ENCODE assay signal across 15 cellular contexts in the genomic region with DNA sequence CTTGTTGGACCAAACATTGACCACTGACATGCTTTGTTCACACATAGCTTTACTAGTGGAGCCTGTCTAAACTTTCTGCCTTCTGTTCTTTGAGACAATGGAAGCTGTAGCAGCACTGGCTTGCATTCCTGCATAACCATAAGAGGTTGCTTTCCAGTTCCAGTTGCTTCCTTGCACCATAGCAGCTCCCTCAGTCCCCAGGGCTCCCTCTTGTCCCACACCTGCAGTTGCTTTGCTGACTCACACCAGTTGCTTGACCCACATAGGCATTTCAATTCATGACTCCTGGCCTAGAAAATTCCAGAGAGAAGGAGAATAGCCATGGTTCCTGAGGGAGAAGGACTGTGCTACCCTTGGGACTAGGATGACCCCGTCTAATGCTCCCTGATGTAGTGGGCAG. TPM values are rescaled to one million over a fixed set of nuclear protein-coding genes. Genes with fewer than 3 reads are reported as not detected.
DNase-seq lines count a peak whose midpoint lies in the region; FAIRE-seq and TF ChIP-seq lines count a peak whose summit lies in the region.
"Had no signal": no experiment of that assay in that cellular context is flagged by ENCODE, and none has a peak within 500 bp of the region (broad histone marks: within the 10 kb centered on the region; RNA-seq: fewer than 3 reads in every experiment).

No MANE protein-coding gene starts in this region.

- no peaks in the 10 kb centered on the region for H3K36me3 ChIP-seq in bronchial epithelial cell (ENCODE audit: control insufficient read depth, insufficient read depth, low read length)
- no peaks in the 10 kb centered on the region for H3K36me3 ChIP-seq in mesendoderm (ENCODE audit: control insufficient read depth, insufficient read depth, low read length)
- no peaks in the 10 kb centered on the region for H3K36me3 ChIP-seq in neural progenitor cell
- H3K36me3 ChIP-seq in vagina = no peaks in the 10 kb centered on the region
- H3K36me3 ChIP-seq: HAP-1 had no signal

- H3K9ac ChIP-seq in mesendoderm (ENCODE audit: low read length) (no peak overlapping the region), neural progenitor cell (no peak overlapping the region)

- no peaks in the 10 kb centered on the region for H3K27me3 ChIP-seq in bronchial epithelial cell (ENCODE audit: control insufficient read depth, insufficient read depth, low read length)
- H3K27me3 ChIP-seq in mesendoderm (ENCODE audit: insufficient read depth, low read length, poor library complexity) = no peaks in the 10 kb centered on the region
- no peaks in the 10 kb centered on the region for H3K27me3 ChIP-seq in neural progenitor cell
- no peaks in the 10 kb centered on the region for H3K27me3 ChIP-seq in vagina

- H3K4me2 ChIP-seq in mesendoderm (ENCODE audit: low read length) (no peak overlapping the region), neural progenitor cell (no peak overlapping the region)

- H3K27ac Mint-ChIP-seq in neural progenitor cell = no peak overlapping the region
- H3K27ac Mint-ChIP-seq: CD8-positive, alpha-beta T cell had no signal

- peaks cover 3% of the 10 kb centered on the region for H3K9me3 Mint-ChIP-seq in neural progenitor cell
- H3K9me3 Mint-ChIP-seq: CD8-positive, alpha-beta T cell had no signal

- intact Hi-C loops in vagina (cut with DNase I) = no loop called here

- no peaks in the 10 kb centered on the region for H3F3A ChIP-seq in neural progenitor cell (ENCODE audit: low read depth)

- H3K4me3 Mint-ChIP-seq in neural progenitor cell = no peak overlapping the region
- H3K4me3 Mint-ChIP-seq: CD8-positive, alpha-beta T cell had no signal

- no peak overlapping the region for H2AFZ ChIP-seq in neural progenitor cell (replicated peaks)

- H3K79me1 ChIP-seq in mesendoderm (ENCODE audit: low read length) = no peaks in the 10 kb centered on the region

- H3K27me3 Mint-ChIP-seq in neural progenitor cell (ENCODE audit: insufficient read depth, low read depth) = peaks cover 9% of the 10 kb centered on the region

- peak; percentile 47 for FAIRE-seq in bronchial epithelial cell (lab: Jason Lieb, UNC)
- FAIRE-seq: D721Med had no signal

- TF ChIP-seq CTCF in bronchial epithelial cell (IDR thresholded peaks at IDR 0.05; ENCODE audit: insufficient read depth, low read length, severe bottlenecking) (no peak), neural progenitor cell (IDR thresholded peaks at IDR 0.05) (no peak), vagina (IDR thresholded peaks at IDR 0.05) (no peak)

- H2BK15ac ChIP-seq in mesendoderm (replicated peaks; ENCODE audit: low read depth) = no peak overlapping the region

- H4K5ac ChIP-seq in mesendoderm (ENCODE audit: low read length) = no peak overlapping the region

- H3K4me3 ChIP-seq in bronchial epithelial cell (ENCODE audit: low read depth, low read length) (no peak overlapping the region), mesendoderm (ENCODE audit: low read length) (no peak overlapping the region), neural progenitor cell (no peak overlapping the region), vagina (no peak overlapping the region)
- H3K4me3 ChIP-seq: HAP-1 had no signal

- peaks cover 2% of the 10 kb centered on the region for H3K36me3 Mint-ChIP-seq in neural progenitor cell
- H3K36me3 Mint-ChIP-seq: CD8-positive, alpha-beta T cell had no signal

- peaks cover 15% of the 10 kb centered on the region for H3K4me1 Mint-ChIP-seq in neural progenitor cell

- no peak overlapping the region for H2BK5ac ChIP-seq in mesendoderm (ENCODE audit: low read length)

- H2AK5ac ChIP-seq in mesendoderm (ENCODE audit: low read length) = no peak overlapping the region

- no peaks in the 10 kb centered on the region for H4K20me1 ChIP-seq in neural progenitor cell (ENCODE audit: low read depth)

- H3K56ac ChIP-seq in mesendoderm (ENCODE audit: low read length) = no peak overlapping the region

- TF ChIP-seq POLR2A in vagina (IDR thresholded peaks at IDR 0.05) = no peak

- H2BK120ac ChIP-seq in mesendoderm (ENCODE audit: low read depth, low read length) = no peak overlapping the region

- H3K18ac ChIP-seq in mesendoderm (ENCODE audit: low read length) = no peak overlapping the region

- H3K4ac ChIP-seq in mesendoderm (ENCODE audit: low read depth, low read length) = no peak overlapping the region

- H3K27ac ChIP-seq in mesendoderm (ENCODE audit: low read depth, low read length) = no peak overlapping the region
- no peak overlapping the region for H3K27ac ChIP-seq in neural progenitor cell
- H3K27ac ChIP-seq in vagina = no peak overlapping the region

- H4K8ac ChIP-seq in mesendoderm (ENCODE audit: low read depth, low read length) = no peak overlapping the region

- H3K4me1 ChIP-seq in mesendoderm (ENCODE audit: control insufficient read depth, low read depth, low read length) = no peaks in the 10 kb centered on the region
- H3K4me1 ChIP-seq in neural progenitor cell = no peaks in the 10 kb centered on the region
- no peaks in the 10 kb centered on the region for H3K4me1 ChIP-seq in vagina
- H3K4me1 ChIP-seq: HAP-1 had no signal

- WGBS in mesendoderm (ENCODE audit: extremely low coverage, insufficient coverage, low lambda C conversion rate) = no CpG with 5 or more reads among the region's 1 CpG

- DNase-seq in HCEC 1CT (peak; percentile 33), bronchial epithelial cell (ENCODE audit: low read depth) (no peak), mesendoderm (peak; percentile 29), neural progenitor cell (ENCODE audit: low spot score) (no peak), DMS153 treated with DMSO at 0.1 percent for 48 hours (lab: John Stamatoyannopoulos, UW; ENCODE audit: unreplicated experiment) (no peak), vagina (ENCODE audit: extremely low spot score in 2 of 2) (no peak), globus pallidus (ENCODE audit: low spot score) (no peak)
- DNase-seq: CD8-positive, alpha-beta T cell; NCI-H1436; NCI-H2081; NCI-H226; NCI-H526 had no signal

- H3K9me3 ChIP-seq in neural progenitor cell (ENCODE audit: low read depth) (no peaks in the 10 kb centered on the region), vagina (no peaks in the 10 kb centered on the region)
- H3K9me3 ChIP-seq: HAP-1 had no signal

- H3K79me2 ChIP-seq in mesendoderm (ENCODE audit: control insufficient read depth, insufficient read depth, low read length) (no peaks in the 10 kb centered on the region), neural progenitor cell (ENCODE audit: low read depth) (no peaks in the 10 kb centered on the region)

- H3K23ac ChIP-seq in mesendoderm (ENCODE audit: low read length) = no peak overlapping the region

RNA-seq across cellular contexts. Expression of a gene that starts 20.9 kb away (rescaled TPM):
- total RNA-seq in bronchial epithelial cell = 9.7 and 40.1 TPM in 2 replicates
- polyA plus RNA-seq in mesendoderm (2013, experiment 1 of 2) = 0.01 TPM
- polyA plus RNA-seq in mesendoderm (2013, experiment 2 of 2) = not detected
- total RNA-seq in neural progenitor cell (ENCODE audit: low replicate concordance) = 0.11 and 0.34 TPM in 2 replicates
- 24.8 TPM for total RNA-seq in vagina
- polyA plus RNA-seq: BJ had no signal

Comparison
In these comparisons a context has a peak if more than half of its experiments do, and no peak if none do; other contexts are left out.
1. DNase-seq: peak in HCEC 1CT (single experiment) and mesendoderm (single experiment); none in bronchial epithelial cell (single experiment), neural progenitor cell (single experiment), DMS153 treated with DMSO at 0.1 percent for 48 hours (single experiment), vagina (0 of 2) and globus pallidus (single experiment).